Comparison of ENCODE assay signal across 17 cellular contexts in genomic region chr16:14240964-14241363, GRCh38.
"Had no signal": no experiment of that assay in that cellular context is flagged by ENCODE, and none has a peak within 500 bp of the region (broad histone marks: within the 10 kb centered on the region; RNA-seq: fewer than 3 reads in every experiment).

No MANE protein-coding gene starts in this region.

- H3K9me3 ChIP-seq: adrenal gland, SK-N-SH had no signal

- H3K27me3 ChIP-seq: adrenal gland had no signal

- H3K4me1 ChIP-seq: adrenal gland had no signal

- H3K36me3 Mint-ChIP-seq: activated naive CD4-positive, alpha-beta T cell treated with anti-CD3 and anti-CD28 coated beads, Interleukin-2, amount 10 ng/mL, durations not matched to agents 7 days and 5 days had no signal

- H3K4me3 Mint-ChIP-seq: activated naive CD4-positive, alpha-beta T cell treated with anti-CD3 and anti-CD28 coated beads, Interleukin-2, amount 10 ng/mL, durations not matched to agents 7 days and 5 days; immature natural killer cell; T-cell had no signal

- H3K4me1 Mint-ChIP-seq: activated naive CD4-positive, alpha-beta T cell treated with anti-CD3 and anti-CD28 coated beads, Interleukin-2, amount 10 ng/mL, durations not matched to agents 7 days and 5 days; immature natural killer cell; naive B cell; T-cell had no signal

- H3K27ac Mint-ChIP-seq: activated naive CD4-positive, alpha-beta T cell treated with anti-CD3 and anti-CD28 coated beads, Interleukin-2, amount 10 ng/mL, durations not matched to agents 7 days and 5 days; activated T-helper 2 cell treated with anti-CD3 and anti-CD28 coated beads, Interferon-gamma antibody, Interleukin-2, Interleukin-4, amounts not matched to agents 10 μg/mL and 5 μg/mL and 100 μg/mL, durations not matched to agents 14 hours and 24 hours and 36 hours had no signal

- H3K27me3 Mint-ChIP-seq: activated naive CD4-positive, alpha-beta T cell treated with anti-CD3 and anti-CD28 coated beads, Interleukin-2, amount 10 ng/mL, durations not matched to agents 7 days and 5 days; naive B cell; T-cell had no signal

- H3K9me3 Mint-ChIP-seq: activated naive CD4-positive, alpha-beta T cell treated with anti-CD3 and anti-CD28 coated beads, Interleukin-2, amount 10 ng/mL, durations not matched to agents 7 days and 5 days; activated T-helper 2 cell treated with anti-CD3 and anti-CD28 coated beads, Interferon-gamma antibody, Interleukin-2, Interleukin-4, amounts not matched to agents 10 μg/mL and 5 μg/mL and 100 μg/mL, durations not matched to agents 14 hours and 24 hours and 36 hours; immature natural killer cell; naive B cell; T-cell had no signal

- H3K4me3 ChIP-seq: adrenal gland had no signal

- DNase-seq: activated CD4-positive, CD25-positive, alpha-beta regulatory T cell treated with anti-CD3 and anti-CD28 coated beads, Interleukin-2, amount 50 U/mL, for 72 hours; activated naive CD4-positive, alpha-beta T cell treated with anti-CD3 and anti-CD28 coated beads, Interleukin-2, amount 10 ng/mL, durations not matched to agents 7 days and 5 days; adrenal gland; caudate nucleus; cortex of kidney; effector CD8-positive, alpha-beta T cell; foreskin melanocyte; immature natural killer cell; naive B cell; retina; SK-N-SH; stimulated activated CD4-positive, alpha-beta T cell treated with anti-CD3 and anti-CD28 coated beads, Interleukin-4, amount 100 ng/mL, for 24 hours; stimulated activated naive CD4-positive, alpha-beta T cell; T-cell; T1000; trophoblast cell had no signal

- ATAC-seq: T-cell had no signal

- H3K27ac ChIP-seq: adrenal gland had no signal
